In genomic region chr2:171798156-171798815, GRCh38 we compare ENCODE assay signal across 10 cellular contexts.
DNase-seq lines count a peak whose midpoint lies in the region; ATAC-seq and TF ChIP-seq lines count a peak whose summit lies in the region.
"Had no signal": no experiment of that assay in that cellular context is flagged by ENCODE, and none has a peak within 500 bp of the region (broad histone marks: within the 10 kb centered on the region; RNA-seq: fewer than 3 reads in every experiment).

No MANE protein-coding gene starts in this region.

- no peaks in the 10 kb centered on the region for H3K9me3 ChIP-seq in HUES64 (ENCODE audit: insufficient read depth, low read depth, low read length)
- no peaks in the 10 kb centered on the region for H3K9me3 ChIP-seq in right lobe of liver
- H3K9me3 ChIP-seq: esophagus squamous epithelium, prostate gland had no signal

- H3K9ac ChIP-seq in HUES64 (ENCODE audit: low read depth, low read length): no peak overlapping the region

- WGBS in HUES64: 83% methylated on average over 5 of the region's 6 CpGs
- 53% methylated on average over 6 of the region's 6 CpGs for WGBS in right lobe of liver (ENCODE audit: insufficient coverage, low coverage, low lambda C conversion rate, missing lambda C conversion rate)

- no peak overlapping the region for H3K4me3 ChIP-seq in HUES64 (ENCODE audit: low read length)
- no peak overlapping the region for H3K4me3 ChIP-seq in right lobe of liver
- H3K4me3 ChIP-seq: esophagus squamous epithelium, prostate gland had no signal

- H3K27ac ChIP-seq in HUES64 (ENCODE audit: low read depth, low read length) (0 out of 2 replicates have a peak overlapping the region, but pooled peaks have one; percentile 12), right lobe of liver (no peak overlapping the region)
- H3K27ac ChIP-seq: esophagus squamous epithelium, prostate gland had no signal

- DNase-seq in CD1c-positive myeloid dendritic cell (ENCODE audit: extremely low spot score) (peak; percentile 42), amniotic epithelial cell (ENCODE audit: low read depth) (peak; percentile 24), right lobe of liver (no peak), dedifferentiated amniotic fluid mesenchymal stem cell (ENCODE audit: extremely low spot score) (no peak), DMS114 treated with DMSO at 0.1 percent for 48 hours (lab: John Stamatoyannopoulos, UW; ENCODE audit: unreplicated experiment) (no peak), C1 segment of cervical spinal cord (lab: John Stamatoyannopoulos, UW) (no peak)
- DNase-seq: esophagus squamous epithelium had no signal

- no peak for TF ChIP-seq CTCF in right lobe of liver (IDR thresholded peaks at IDR 0.05)

- H3K27me3 ChIP-seq in HUES64 (ENCODE audit: insufficient read depth, low read length): no peaks in the 10 kb centered on the region
- no peaks in the 10 kb centered on the region for H3K27me3 ChIP-seq in right lobe of liver
- H3K27me3 ChIP-seq: esophagus squamous epithelium had no signal

- peaks cover 44% of the 10 kb centered on the region for H3K4me1 ChIP-seq in HUES64 (ENCODE audit: insufficient read depth, low read length)
- peaks cover 0 to 7% (median 0%) of the 10 kb centered on the region in 4 donors for H3K4me1 ChIP-seq in right lobe of liver

- intact Hi-C loops in right lobe of liver (cut with DNase I): no loop called here

- peak; percentile 42 to 57 (median 48) for ATAC-seq in right lobe of liver
- no peak for ATAC-seq in GM21381 (IDR thresholded peaks at IDR 0.05; ENCODE audit: unreplicated experiment)

- TF ChIP-seq POLR2A in right lobe of liver (IDR thresholded peaks at IDR 0.05): no peak

- H3K36me3 ChIP-seq in HUES64 (ENCODE audit: insufficient read depth, low read length) (no peaks in the 10 kb centered on the region), right lobe of liver (no peaks in the 10 kb centered on the region)
- H3K36me3 ChIP-seq: prostate gland had no signal

Comparison
In these comparisons a context has a peak if more than half of its experiments do, and no peak if none do; other contexts are left out.
1. DNase-seq: peak in CD1c-positive myeloid dendritic cell (single experiment) and amniotic epithelial cell (single experiment); none in right lobe of liver (0 of 3), dedifferentiated amniotic fluid mesenchymal stem cell (single experiment), DMS114 treated with DMSO at 0.1 percent for 48 hours (single experiment) and C1 segment of cervical spinal cord (0 of 14).